19 cellular contexts compared by ENCODE assay signal in genomic region chr10:13750299-13751190, GRCh38.
"Had no signal": no experiment of that assay in that cellular context is flagged by ENCODE, and none has a peak within 500 bp of the region (broad histone marks: within the 10 kb centered on the region; RNA-seq: fewer than 3 reads in every experiment).

No MANE protein-coding gene starts in this region.

- H3K4me3 ChIP-seq: left lung, spleen, testis had no signal

- DNase-seq: activated CD4-positive, alpha-beta T cell treated with anti-CD3 and anti-CD28 coated beads for 36 hours; activated CD4-positive, alpha-beta T cell treated with anti-CD3 and anti-CD28 coated beads, Interleukin-2, amount 50 U/mL, for 48 hours; activated naive CD4-positive, alpha-beta T cell treated with anti-CD3 and anti-CD28 coated beads for 36 hours; anterior cingulate cortex; brain microvascular endothelial cell; effector CD4-positive, alpha-beta T cell; hypothalamus; islet precursor cell; left lung; mammary epithelial cell; naive B cell; spleen; stimulated activated CD4-positive, alpha-beta T cell treated with anti-CD3 and anti-CD28 coated beads, Interleukin-4, amount 100 ng/mL, for 4 hours; testis had no signal

- H3K36me3 ChIP-seq: brain microvascular endothelial cell, left lung, spleen had no signal

- H3K27ac ChIP-seq: brain microvascular endothelial cell, left lung, parathyroid adenoma, spleen, testis had no signal

- H3K4me1 ChIP-seq: left lung, parathyroid adenoma, testis had no signal

- H2AFZ ChIP-seq: parathyroid adenoma had no signal

- H3K27me3 ChIP-seq: brain microvascular endothelial cell, left lung, spleen, testis had no signal

- H3K9me3 ChIP-seq: left lung, spleen, testis had no signal

- ATAC-seq: activated CD4-positive, alpha-beta T cell treated with anti-CD3 and anti-CD28 coated beads for 36 hours; activated T-helper 17 cell treated with anti-CD3 and anti-CD28 coated beads, Interleukin-2, amount 50 U/mL, for 72 hours; left lung; stimulated activated memory B cell treated with anti-CD40 and anti-IgM and Interleukin-4, amounts not matched to agents 10 μg/mL and 1 μg/mL and 100 μg/mL, for 72 hours; WTC11 had no signal

- H3K9ac ChIP-seq: parathyroid adenoma had no signal

- FAIRE-seq: frontal cortex had no signal

- H3K79me2 ChIP-seq: parathyroid adenoma had no signal
